18 cellular contexts compared by ENCODE assay signal in genomic region chr1:179817789-179818188, GRCh38. TPM values are rescaled to one million over a fixed set of nuclear protein-coding genes. Genes with fewer than 3 reads are reported as not detected.
DNase-seq lines count a peak whose midpoint lies in the region; ATAC-seq and TF ChIP-seq lines count a peak whose summit lies in the region.
"Had no signal": no experiment of that assay in that cellular context is flagged by ENCODE, and none has a peak within 500 bp of the region (broad histone marks: within the 10 kb centered on the region; RNA-seq: fewer than 3 reads in every experiment).

No MANE protein-coding gene starts in this region.

- TF ChIP-seq CTCF in gastroesophageal sphincter (IDR thresholded peaks at IDR 0.05) (no peak), mammary epithelial cell (conservative IDR thresholded peaks at IDR 0.05 in 1 of 2, IDR thresholded peaks at IDR 0.05 in 1 of 2; ENCODE audit: extremely low read depth in 1 of 2, insufficient read depth in 1 of 2, low read depth in 1 of 2, low read length in 2 of 2) (no peak)

- H3K79me2 ChIP-seq in mammary epithelial cell (ENCODE audit: insufficient read depth, low read length): no peaks in the 10 kb centered on the region

- CTCF ChIA-PET in mammary epithelial cell (lab: Charles Lee; ENCODE audit: low non-redundant PET): no interaction called here
- CTCF ChIA-PET in activated CD4-positive, alpha-beta memory T cell treated with anti-CD3 and anti-CD28 coated beads, Interleukin-2, amount 10 ng/mL, durations not matched to agents 7 days and 5 days (lab: Charles Lee): interaction anchor here (1.3 to 8.1 kb wide), 3 partner anchors 9 to 112 kb away, joined by 4 to 60 read pairs (median 6); no protein-coding TSS in a partner anchor

- H3K18ac ChIP-seq in neuronal stem cell (ENCODE audit: low read length): peak overlapping the region; percentile 60

- H3K9ac ChIP-seq in neuronal stem cell (ENCODE audit: low read depth, low read length, poor library complexity): peak overlapping the region; percentile 44
- no peak overlapping the region for H3K9ac ChIP-seq in mammary epithelial cell (ENCODE audit: insufficient read depth, low read length)
- H3K9ac ChIP-seq: BLaER1 had no signal

- H2BK120ac ChIP-seq in neuronal stem cell (ENCODE audit: low read depth, low read length): no peak overlapping the region

- H2BK15ac ChIP-seq in neuronal stem cell (ENCODE audit: low read length): peak overlapping the region; percentile 82

- H3K79me1 ChIP-seq in neuronal stem cell (ENCODE audit: low read depth, low read length): no peaks in the 10 kb centered on the region

- TF ChIP-seq POLR2A in gastroesophageal sphincter (IDR thresholded peaks at IDR 0.05): no peak

- no peaks in the 10 kb centered on the region for H4K20me1 ChIP-seq in mammary epithelial cell (ENCODE audit: insufficient read depth, low read length)
- H4K20me1 ChIP-seq: BLaER1 had no signal

- POLR2A ChIA-PET in activated CD4-positive, alpha-beta memory T cell treated with anti-CD3 and anti-CD28 coated beads, Interleukin-2, amount 10 ng/mL, durations not matched to agents 7 days and 5 days (lab: Charles Lee): no interaction called here

- dilution Hi-C loops in mammary epithelial cell (cut with HindIII; ENCODE audit: low sequenced_read_pairs): loop anchor here (10.0 kb wide), 1 partner anchor 103 kb away; no protein-coding TSS in a partner anchor

- no peak overlapping the region for H3K27ac Mint-ChIP-seq in activated CD4-positive, alpha-beta memory T cell treated with anti-CD3 and anti-CD28 coated beads, Interleukin-2, amount 10 ng/mL, durations not matched to agents 7 days and 5 days
- H3K27ac Mint-ChIP-seq: activated naive CD8-positive, alpha-beta T cell; IgD-negative memory B cell; progenitor cell of endocrine pancreas had no signal

- H3K4ac ChIP-seq in neuronal stem cell (ENCODE audit: low read length): no peak overlapping the region

- H4K8ac ChIP-seq in neuronal stem cell (ENCODE audit: low read depth, low read length): peak overlapping the region; percentile 74

- no peak overlapping the region for H3K4me3 Mint-ChIP-seq in activated CD4-positive, alpha-beta memory T cell treated with anti-CD3 and anti-CD28 coated beads, Interleukin-2, amount 10 ng/mL, durations not matched to agents 7 days and 5 days
- H3K4me3 Mint-ChIP-seq: activated naive CD8-positive, alpha-beta T cell had no signal

- ATAC-seq in gastroesophageal sphincter: peak; percentile 44
- ATAC-seq: upper lobe of right lung had no signal

- H2BK5ac ChIP-seq in neuronal stem cell (ENCODE audit: low read length): peak overlapping the region; percentile 43

- peak overlapping the region; percentile 23 for H3K27ac ChIP-seq in SJCRH30
- peak overlapping the region in 1 of 4 donors; percentile 55 for H3K27ac ChIP-seq in gastroesophageal sphincter
- no peak overlapping the region for H3K27ac ChIP-seq in neuronal stem cell (replicated peaks; ENCODE audit: low read length)
- H3K27ac ChIP-seq in mammary epithelial cell (ENCODE audit: insufficient read depth, low read depth, low read length): no peak overlapping the region
- H3K27ac ChIP-seq: BLaER1, upper lobe of right lung had no signal

- H3K14ac ChIP-seq in neuronal stem cell (ENCODE audit: low read length): peak overlapping the region; percentile 27

- peaks cover 16% of the 10 kb centered on the region for H3K4me1 Mint-ChIP-seq in activated CD4-positive, alpha-beta memory T cell treated with anti-CD3 and anti-CD28 coated beads, Interleukin-2, amount 10 ng/mL, durations not matched to agents 7 days and 5 days

- peak; percentile 93 for DNase-seq in EH (ENCODE audit: low read depth)
- DNase-seq in SJCRH30: peak; percentile 87 to 92
- no peak for DNase-seq in neuronal stem cell (ENCODE audit: low spot score)
- DNase-seq in mammary epithelial cell: no peak
- no peak for DNase-seq in germinal center (ENCODE audit: low spot score)
- no peak for DNase-seq in activated CD4-positive, alpha-beta memory T cell treated with anti-CD3 and anti-CD28 coated beads, Interleukin-2, amount 10 ng/mL, durations not matched to agents 7 days and 5 days
- no peak for DNase-seq in COLO668 (lab: John Stamatoyannopoulos, UW; ENCODE audit: unreplicated experiment)
- DNase-seq: activated CD4-positive, alpha-beta T cell treated with anti-CD3 and anti-CD28 coated beads for 1 hour; DND-41; NCI-H1436; NCI-H446; stimulated activated CD4-positive, alpha-beta T cell treated with anti-CD3 and anti-CD28 coated beads, Interleukin-2, amount 100 ng/mL, for 48 hours; upper lobe of right lung had no signal

- BruUV-seq in mammary epithelial cell (replicated peaks; lab: Mats Ljungman, UMichigan): no TSS peak

- no peak overlapping the region for H3K4me3 ChIP-seq in SJCRH30
- H3K4me3 ChIP-seq in gastroesophageal sphincter: no peak overlapping the region
- H3K4me3 ChIP-seq in neuronal stem cell (ENCODE audit: low read length in 2 of 2): no peak overlapping the region
- H3K4me3 ChIP-seq in mammary epithelial cell (replicated peaks in 1 of 3; ENCODE audit: insufficient read depth in 1 of 3, low read depth in 2 of 3, low read length in 3 of 3): no peak overlapping the region
- H3K4me3 ChIP-seq: BLaER1, upper lobe of right lung had no signal

- peaks cover 3% of the 10 kb centered on the region for H3K27me3 Mint-ChIP-seq in activated CD4-positive, alpha-beta memory T cell treated with anti-CD3 and anti-CD28 coated beads, Interleukin-2, amount 10 ng/mL, durations not matched to agents 7 days and 5 days
- H3K27me3 Mint-ChIP-seq: activated naive CD8-positive, alpha-beta T cell had no signal

- in situ Hi-C loops in mammary epithelial cell (cut with MboI; ENCODE audit: low sequenced_read_pairs in 2 of 2): no loop called here

- intact Hi-C loops in mammary epithelial cell (cut with micrococcal nuclease): loop anchor here (5.0 kb wide), 1 partner anchor 350 kb away; no protein-coding TSS in a partner anchor

- no peaks in the 10 kb centered on the region; the same call in 1 of the 2 replicates for H3K27me3 ChIP-seq in SJCRH30
- no peaks in the 10 kb centered on the region for H3K27me3 ChIP-seq in gastroesophageal sphincter
- peaks cover 0 to 59% (median 6%) of the 10 kb centered on the region in 3 experiments for H3K27me3 ChIP-seq in neuronal stem cell (ENCODE audit: control insufficient read depth in 3 of 3, insufficient read depth in 3 of 3, low read depth in 1 of 3, low read length in 3 of 3)
- peaks cover 3% of the 10 kb centered on the region for H3K27me3 ChIP-seq in mammary epithelial cell (ENCODE audit: insufficient read depth, low read length)
- H3K27me3 ChIP-seq: BLaER1, upper lobe of right lung had no signal

- H2AFZ ChIP-seq in neuronal stem cell (ENCODE audit: low read length): peak overlapping the region; percentile 64
- H2AFZ ChIP-seq in mammary epithelial cell (ENCODE audit: low read depth, low read length): no peak overlapping the region

- H3K9me3 ChIP-seq in SJCRH30 (replicated peaks) (no peaks in the 10 kb centered on the region), gastroesophageal sphincter (no peaks in the 10 kb centered on the region), neuronal stem cell (replicated peaks in 1 of 2; ENCODE audit: control insufficient read depth in 2 of 2, insufficient read depth in 1 of 2, low read depth in 1 of 2, low read length in 2 of 2) (no peaks in the 10 kb centered on the region), mammary epithelial cell (replicated peaks; ENCODE audit: insufficient read depth, low read length) (no peaks in the 10 kb centered on the region)
- H3K9me3 ChIP-seq: BLaER1, upper lobe of right lung had no signal

- H2BK12ac ChIP-seq in neuronal stem cell (ENCODE audit: low read length): peak overlapping the region; percentile 59

- H3K36me3 ChIP-seq in SJCRH30: no peaks in the 10 kb centered on the region
- H3K36me3 ChIP-seq in gastroesophageal sphincter: no peaks in the 10 kb centered on the region
- H3K36me3 ChIP-seq in neuronal stem cell (replicated peaks in 1 of 2; ENCODE audit: control insufficient read depth in 2 of 2, insufficient read depth in 2 of 2, low read length in 2 of 2): no peaks in the 10 kb centered on the region
- H3K36me3 ChIP-seq in mammary epithelial cell (ENCODE audit: insufficient read depth, low read length): no peaks in the 10 kb centered on the region
- H3K36me3 ChIP-seq: BLaER1, upper lobe of right lung had no signal

- no peaks in the 10 kb centered on the region for H3K36me3 Mint-ChIP-seq in activated CD4-positive, alpha-beta memory T cell treated with anti-CD3 and anti-CD28 coated beads, Interleukin-2, amount 10 ng/mL, durations not matched to agents 7 days and 5 days (ENCODE audit: low read depth)
- H3K36me3 Mint-ChIP-seq: activated naive CD8-positive, alpha-beta T cell; IgD-negative memory B cell had no signal

- no peak overlapping the region for H3K23ac ChIP-seq in neuronal stem cell (ENCODE audit: low read depth, low read length, poor library complexity)

- H4K91ac ChIP-seq in neuronal stem cell (ENCODE audit: low read depth, low read length, poor library complexity): no peak overlapping the region

- H2AK5ac ChIP-seq in neuronal stem cell (ENCODE audit: low read depth, low read length): peak overlapping the region; percentile 91

- H3K4me2 ChIP-seq in neuronal stem cell (ENCODE audit: insufficient read depth, low read length, poor library complexity, severe bottlenecking) (no peak overlapping the region), mammary epithelial cell (ENCODE audit: insufficient read depth, low read depth, low read length) (no peak overlapping the region)
- H3K4me2 ChIP-seq: BLaER1 had no signal

- WGBS in gastroesophageal sphincter (ENCODE audit: low coverage in 1 of 2), 2 donors: no CpG with 5 or more reads among the region's 8 CpGs
- no CpG with 5 or more reads among the region's 8 CpGs for WGBS in neuronal stem cell (ENCODE audit: extremely low coverage in 2 of 2, insufficient read length in 2 of 2, insufficient replicate concordance in 1 of 2), 2 donors
- WGBS in mammary epithelial cell (ENCODE audit: low coverage, missing lambda C conversion rate): 58% methylated on average over 2 of the region's 8 CpGs

- no peak for TF ChIP-seq EP300 in gastroesophageal sphincter (IDR thresholded peaks at IDR 0.05)

- no peaks in the 10 kb centered on the region for H3K9me3 Mint-ChIP-seq in activated CD4-positive, alpha-beta memory T cell treated with anti-CD3 and anti-CD28 coated beads, Interleukin-2, amount 10 ng/mL, durations not matched to agents 7 days and 5 days
- H3K9me3 Mint-ChIP-seq: IgD-negative memory B cell had no signal

- peaks cover 24% of the 10 kb centered on the region for H3K4me1 ChIP-seq in SJCRH30
- H3K4me1 ChIP-seq in gastroesophageal sphincter: peaks cover 0 to 23% (median 14%) of the 10 kb centered on the region in 3 donors
- peaks cover 14 to 15% of the 10 kb centered on the region in 2 donors for H3K4me1 ChIP-seq in neuronal stem cell (ENCODE audit: control insufficient read depth in 2 of 2, insufficient read depth in 1 of 2, low read depth in 1 of 2, low read length in 2 of 2)
- peaks cover 6% of the 10 kb centered on the region for H3K4me1 ChIP-seq in mammary epithelial cell (ENCODE audit: insufficient read depth, low read length)

RNA-seq across cellular contexts. Expression of gene TOR1AIP2, which starts 59.8 kb away (rescaled TPM):
- total RNA-seq in SJCRH30 (2014; rRNA removed; shearing (Covaris generic)): 62.3 and 63.6 TPM in 2 replicates
- total RNA-seq in gastroesophageal sphincter: 10 to 100 TPM; 61.5 to 73.8 (median 68.0) TPM
- polyA plus RNA-seq in neuronal stem cell (2013, experiment 1 of 2): 23.0 TPM
- 25.3 TPM for polyA plus RNA-seq in neuronal stem cell (2013, experiment 2 of 2)
- total RNA-seq in mammary epithelial cell: 100 to 1,000 TPM; 103 to 117 TPM
- 31.1 TPM for polyA plus RNA-seq in mammary epithelial cell
- 140 TPM for polyA minus RNA-seq in mammary epithelial cell
- total RNA-seq in activated CD4-positive, alpha-beta memory T cell treated with anti-CD3 and anti-CD28 coated beads, Interleukin-2, amount 10 ng/mL, durations not matched to agents 7 days and 5 days: 10 to 100 TPM; 44.5 to 45.7 TPM

Comparison
In these comparisons a context has a peak if more than half of its experiments do, and no peak if none do; other contexts are left out.
1. DNase-seq: peak in EH (single experiment) and SJCRH30 (2 of 2); none in neuronal stem cell (single experiment), mammary epithelial cell (single experiment), germinal center (single experiment), activated CD4-positive, alpha-beta memory T cell treated with anti-CD3 and anti-CD28 coated beads, Interleukin-2, amount 10 ng/mL, durations not matched to agents 7 days and 5 days (single experiment) and COLO668 (single experiment).